In the genomic region with DNA sequence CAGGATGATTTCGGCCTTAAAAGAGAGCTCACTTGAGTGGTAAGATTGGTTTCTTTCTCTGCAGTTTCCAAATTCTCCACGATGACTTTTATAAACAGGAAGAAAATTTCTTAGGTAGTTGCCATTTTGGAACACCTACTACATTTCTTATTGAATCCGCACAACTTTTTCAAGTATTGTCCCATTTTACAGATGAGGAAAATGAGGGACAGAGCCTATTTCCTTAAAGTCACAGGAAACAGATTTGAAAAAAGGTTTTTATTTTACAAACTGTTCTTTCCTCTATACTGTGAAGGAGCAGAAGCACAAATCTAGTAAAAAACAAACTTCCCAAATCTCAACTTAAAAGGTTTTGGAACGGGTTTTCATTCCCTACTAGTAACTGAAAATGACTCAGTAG, we compare ENCODE assay signal across 11 cellular contexts. TPM values are rescaled to one million over a fixed set of nuclear protein-coding genes. Genes with fewer than 3 reads are reported as not detected.
DNase-seq lines count a peak whose midpoint lies in the region; ATAC-seq and TF ChIP-seq lines count a peak whose summit lies in the region.
"Had no signal": no experiment of that assay in that cellular context is flagged by ENCODE, and none has a peak within 500 bp of the region (broad histone marks: within the 10 kb centered on the region; RNA-seq: fewer than 3 reads in every experiment).

No MANE protein-coding gene starts in this region.

- H3K9ac ChIP-seq in MM.1S (ENCODE audit: low read length), result no peak overlapping the region

- H3K79me2 ChIP-seq in MM.1S (ENCODE audit: low read length), result peaks cover 77% of the 10 kb centered on the region

- H2AFZ ChIP-seq in MM.1S (ENCODE audit: low read length), result no peak overlapping the region

- no peak overlapping the region for H3K27ac ChIP-seq in MM.1S (ENCODE audit: low read length)
- no peak overlapping the region for H3K27ac ChIP-seq in SJCRH30

- DNase-seq in T-helper 2 cell treated with Interferon-gamma antibody and Interleukin-4, amounts not matched to agents 5 μg/mL and 100 μg/mL, for 36 hours (ENCODE audit: low spot score), result no peak
- DNase-seq in T-helper 2 cell, result no peak
- DNase-seq in MM.1S, result no peak
- no peak for DNase-seq in chondrocyte (ENCODE audit: low spot score)
- no peak for DNase-seq in neural crest cell (ENCODE audit: low read depth, low spot score)
- no peak for DNase-seq in SJCRH30
- no peak for DNase-seq in midbrain (lab: John Stamatoyannopoulos, UW)
- DNase-seq: activated CD4-positive, alpha-beta T cell treated with anti-CD3 and anti-CD28 coated beads, Interleukin-2, amount 50 U/mL, for 1 hour; occipital lobe; stimulated activated CD4-positive, alpha-beta T cell treated with anti-CD3 and anti-CD28 coated beads, Interleukin-4, amount 100 ng/mL, for 4 hours had no signal

- H3K4me1 ChIP-seq in MM.1S (ENCODE audit: low read length), result peaks cover 21% of the 10 kb centered on the region
- H3K4me1 ChIP-seq in SJCRH30, result peaks cover 24% of the 10 kb centered on the region

- TF ChIP-seq CTCF in MM.1S (IDR thresholded peaks at IDR 0.05; ENCODE audit: low read length) (no peak), chondrocyte (IDR thresholded peaks at IDR 0.05) (no peak), neural crest cell (conservative IDR thresholded peaks at IDR 0.05) (no peak)

- 0 out of 2 replicates have a peak, but pooled peaks cover 4% of the 10 kb centered on the region for H3F3A ChIP-seq in MM.1S (ENCODE audit: insufficient read depth, low read length)

- H4K20me1 ChIP-seq in MM.1S (ENCODE audit: insufficient read depth, low read length), result peaks cover 54% of the 10 kb centered on the region

- H3K27ac Mint-ChIP-seq in T-helper 2 cell treated with Interferon-gamma antibody and Interleukin-4, amounts not matched to agents 5 μg/mL and 100 μg/mL, for 36 hours, result no peak overlapping the region
- H3K27ac Mint-ChIP-seq in chondrocyte (ENCODE audit: unreplicated experiment) (peak overlapping the region; percentile 99), neural crest cell (ENCODE audit: unreplicated experiment) (no peak overlapping the region)

- H3K4me3 Mint-ChIP-seq in T-helper 2 cell treated with Interferon-gamma antibody and Interleukin-4, amounts not matched to agents 5 μg/mL and 100 μg/mL, for 36 hours, result peak overlapping the region; percentile 44
- H3K4me3 Mint-ChIP-seq in chondrocyte (ENCODE audit: unreplicated experiment) (peak overlapping the region; percentile 50), neural crest cell (peak overlapping the region; percentile 98)

- peak overlapping the region; percentile 64 for H3K4me2 ChIP-seq in MM.1S (ENCODE audit: low read depth, low read length)

- H3K4me3 ChIP-seq in MM.1S (ENCODE audit: low read length), result no peak overlapping the region
- no peak overlapping the region for H3K4me3 ChIP-seq in SJCRH30

- H3K36me3 Mint-ChIP-seq in T-helper 2 cell treated with Interferon-gamma antibody and Interleukin-4, amounts not matched to agents 5 μg/mL and 100 μg/mL, for 36 hours (ENCODE audit: low read depth), result peaks cover 44% of the 10 kb centered on the region
- peaks cover 12% of the 10 kb centered on the region for H3K36me3 Mint-ChIP-seq in chondrocyte (ENCODE audit: low read depth)
- peaks cover 22% of the 10 kb centered on the region for H3K36me3 Mint-ChIP-seq in neural crest cell (ENCODE audit: low read depth)

- no peaks in the 10 kb centered on the region for H3K9me3 Mint-ChIP-seq in T-helper 2 cell treated with Interferon-gamma antibody and Interleukin-4, amounts not matched to agents 5 μg/mL and 100 μg/mL, for 36 hours
- H3K9me3 Mint-ChIP-seq in chondrocyte (ENCODE audit: low read depth), result no peaks in the 10 kb centered on the region
- H3K9me3 Mint-ChIP-seq in neural crest cell, result peaks cover 2% of the 10 kb centered on the region

- ATAC-seq in HG03354 (IDR thresholded peaks at IDR 0.05; ENCODE audit: poor library complexity, severe bottlenecking, unreplicated experiment), result no peak

- H3K36me3 ChIP-seq in MM.1S (replicated peaks; ENCODE audit: insufficient read depth, low read length) (peaks cover 25% of the 10 kb centered on the region), SJCRH30 (peaks cover 45% of the 10 kb centered on the region)

- H3K9me2 ChIP-seq in MM.1S (replicated peaks; ENCODE audit: insufficient read depth, low read length), result no peaks in the 10 kb centered on the region

- no peaks in the 10 kb centered on the region for H3K27me3 Mint-ChIP-seq in T-helper 2 cell treated with Interferon-gamma antibody and Interleukin-4, amounts not matched to agents 5 μg/mL and 100 μg/mL, for 36 hours (ENCODE audit: low read depth)
- H3K27me3 Mint-ChIP-seq in chondrocyte (ENCODE audit: low read depth), result no peaks in the 10 kb centered on the region
- no peaks in the 10 kb centered on the region for H3K27me3 Mint-ChIP-seq in neural crest cell (ENCODE audit: low read depth)

- H3K27me3 ChIP-seq in MM.1S (replicated peaks; ENCODE audit: insufficient read depth, low read length), result no peaks in the 10 kb centered on the region
- no peaks in the 10 kb centered on the region for H3K27me3 ChIP-seq in SJCRH30

- H3K4me1 Mint-ChIP-seq in T-helper 2 cell treated with Interferon-gamma antibody and Interleukin-4, amounts not matched to agents 5 μg/mL and 100 μg/mL, for 36 hours (ENCODE audit: low read depth), result peaks cover 42% of the 10 kb centered on the region
- H3K4me1 Mint-ChIP-seq in chondrocyte (ENCODE audit: low read depth) (peaks cover 62% of the 10 kb centered on the region), neural crest cell (peaks cover 41% of the 10 kb centered on the region)

- H3K9me3 ChIP-seq in MM.1S (replicated peaks; ENCODE audit: insufficient read depth, low read length), result no peaks in the 10 kb centered on the region
- no peaks in the 10 kb centered on the region for H3K9me3 ChIP-seq in SJCRH30 (replicated peaks)

RNA-seq across cellular contexts. Expression of a gene that starts 2.7 kb away (rescaled TPM):
- total RNA-seq in chondrocyte, result 195 to 208 TPM (median 205 TPM) in 3 replicates
- total RNA-seq in neural crest cell, result 200 and 209 TPM in 2 replicates
- 180 and 190 TPM in 2 replicates for total RNA-seq in SJCRH30 (2014; rRNA removed; shearing (Covaris generic))

RNA-seq across cellular contexts. Expression of a gene that starts 53.4 kb away (rescaled TPM):
- total RNA-seq in chondrocyte (0.97 to 1.2 TPM (median 1.1 TPM) in 3 replicates), neural crest cell (1.0 and 1.1 TPM in 2 replicates)
- 0.86 and 1.8 TPM in 2 replicates for total RNA-seq in SJCRH30 (2014; rRNA removed; shearing (Covaris generic))

RNA-seq across cellular contexts. Expression of a gene that starts 53.6 kb away (rescaled TPM):
- 1,313 to 1,335 TPM (median 1,322 TPM) in 3 replicates for total RNA-seq in chondrocyte
- 57.1 and 67.2 TPM in 2 replicates for total RNA-seq in neural crest cell
- 116 and 118 TPM in 2 replicates for total RNA-seq in SJCRH30 (2014; rRNA removed; shearing (Covaris generic))

Comparison
In these comparisons a context has a peak if more than half of its experiments do, and no peak if none do; other contexts are left out.
1. H3K4me3 Mint-ChIP-seq: peak in every context shown above with its lines; median percentile 98 in neural crest cell; 50 in chondrocyte; 44 in T-helper 2 cell treated with Interferon-gamma antibody and Interleukin-4, amounts not matched to agents 5 μg/mL and 100 μg/mL, for 36 hours.
2. RNA of a gene that starts 53.6 kb away (total RNA-seq): 1,313 to 1,335 TPM in chondrocyte; 116 to 118 TPM in SJCRH30 and 57.1 to 67.2 TPM in neural crest cell; every median in the first group is over 10 times any median in the second.